ENCODE assay signal across 23 cellular contexts in the genomic region with DNA sequence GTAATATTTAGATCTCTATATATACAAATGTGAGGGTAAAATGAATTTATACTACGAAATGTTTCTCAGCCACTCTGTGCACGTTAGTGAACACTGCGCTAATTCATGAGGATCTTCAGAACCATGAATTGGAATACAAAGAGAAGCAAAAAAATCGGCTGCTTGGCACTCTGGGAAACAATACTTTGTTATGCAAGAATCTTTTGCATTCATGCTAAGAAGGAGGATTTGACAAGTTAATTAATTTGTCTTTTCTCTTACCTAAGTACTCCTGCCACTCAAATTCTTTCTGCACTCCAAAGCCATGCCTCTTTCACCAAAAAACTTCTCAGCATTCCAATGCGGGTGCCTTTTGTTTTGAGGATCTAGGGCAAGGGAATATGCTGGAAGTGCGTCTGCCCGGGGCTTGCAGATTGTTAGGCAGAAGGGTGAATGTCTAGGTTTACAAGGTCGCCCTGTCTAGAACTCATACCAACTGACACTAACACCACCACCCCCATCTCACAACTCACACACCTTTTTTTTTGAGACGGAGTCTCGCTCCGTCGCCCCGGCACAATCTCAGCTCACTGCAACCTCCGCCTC. TPM values are rescaled to one million over a fixed set of nuclear protein-coding genes. Genes with fewer than 3 reads are reported as not detected.
DNase-seq lines count a peak whose midpoint lies in the region; ATAC-seq and TF ChIP-seq lines count a peak whose summit lies in the region.
"Had no signal": no experiment of that assay in that cellular context is flagged by ENCODE, and none has a peak within 500 bp of the region (broad histone marks: within the 10 kb centered on the region; RNA-seq: fewer than 3 reads in every experiment).

No MANE protein-coding gene starts in this region.

- no peaks in the 10 kb centered on the region for H3K27me3 ChIP-seq in GM23338 (ENCODE audit: insufficient read depth)
- H3K27me3 ChIP-seq in mesenchymal stem cell (ENCODE audit: control insufficient read depth in 1 of 2, insufficient read depth in 1 of 2, low read length in 2 of 2) = no peaks in the 10 kb centered on the region
- no peaks in the 10 kb centered on the region for H3K27me3 ChIP-seq in prostate gland (replicated peaks; ENCODE audit: insufficient read depth)
- H3K27me3 ChIP-seq: BLaER1 treated with 17β-estradiol and CSF1 and Interleukin-3, amounts not matched to agents 10 nM and 100 nM had no signal

- H3K14ac ChIP-seq in mesenchymal stem cell (ENCODE audit: low read length in 2 of 2) = no peak overlapping the region

- H2AK5ac ChIP-seq in mesenchymal stem cell (ENCODE audit: low read length, severe bottlenecking) = no peak overlapping the region

- H3K23ac ChIP-seq in mesenchymal stem cell (ENCODE audit: low read length in 2 of 2) = no peak overlapping the region

- H3K79me2 ChIP-seq in GM23338 (replicated peaks; ENCODE audit: insufficient read depth) = no peaks in the 10 kb centered on the region

- H3K4ac ChIP-seq in mesenchymal stem cell (ENCODE audit: low read depth in 1 of 2, low read length in 2 of 2) = no peak overlapping the region

- peaks cover 3% of the 10 kb centered on the region for H3K27me3 Mint-ChIP-seq in GM23338 (ENCODE audit: insufficient read depth, low read depth, poor library complexity)
- H3K27me3 Mint-ChIP-seq: CD4-positive, alpha-beta memory T cell had no signal

- H3K27ac Mint-ChIP-seq in GM23338 = peak overlapping the region; percentile 48; the same call in 1 of the 2 replicates
- H3K27ac Mint-ChIP-seq: CD4-positive, alpha-beta memory T cell had no signal

- H3K4me2 ChIP-seq in GM23338 = no peak overlapping the region
- H3K4me2 ChIP-seq in mesenchymal stem cell (ENCODE audit: low read length, poor library complexity, severe bottlenecking) = no peak overlapping the region
- H3K4me2 ChIP-seq: BLaER1 treated with 17β-estradiol and CSF1 and Interleukin-3, amounts not matched to agents 10 nM and 100 nM had no signal

- H3K36me3 ChIP-seq in GM23338 (ENCODE audit: insufficient read depth) (no peaks in the 10 kb centered on the region), mesenchymal stem cell (ENCODE audit: control insufficient read depth in 1 of 2, insufficient read depth in 2 of 2, low read depth in 1 of 2, low read length in 2 of 2) (no peaks in the 10 kb centered on the region), prostate gland (no peaks in the 10 kb centered on the region)
- H3K36me3 ChIP-seq: BLaER1 treated with 17β-estradiol and CSF1 and Interleukin-3, amounts not matched to agents 10 nM and 100 nM had no signal

- H3K9ac ChIP-seq in mesenchymal stem cell (ENCODE audit: low read length) = no peak overlapping the region
- H3K9ac ChIP-seq: BLaER1 treated with 17β-estradiol and CSF1 and Interleukin-3, amounts not matched to agents 10 nM and 100 nM had no signal

- H3K27ac ChIP-seq in GM23338 (ENCODE audit: low read depth) (no peak overlapping the region), mesenchymal stem cell (ENCODE audit: low read length, poor library complexity, severe bottlenecking) (no peak overlapping the region), prostate gland (no peak overlapping the region)
- H3K27ac ChIP-seq: BLaER1 treated with 17β-estradiol and CSF1 and Interleukin-3, amounts not matched to agents 10 nM and 100 nM had no signal

- H3F3A ChIP-seq in GM23338 (replicated peaks; ENCODE audit: low read depth) = no peaks in the 10 kb centered on the region

- H3K9me3 ChIP-seq in mesenchymal stem cell (ENCODE audit: control insufficient read depth, low read length) (no peaks in the 10 kb centered on the region), prostate gland (no peaks in the 10 kb centered on the region)
- H3K9me3 ChIP-seq: BLaER1 treated with 17β-estradiol and CSF1 and Interleukin-3, amounts not matched to agents 10 nM and 100 nM; Caco-2 had no signal

- DNase-seq in GM23338 (ENCODE audit: low spot score) (peak; percentile 55), astrocyte of the hippocampus (ENCODE audit: low read depth, low spot score) (peak; percentile 42), mesenchymal stem cell (no peak), putamen (ENCODE audit: low spot score) (peak; percentile 70), prostate gland (ENCODE audit: low spot score) (no peak), NCI-H128 (lab: John Stamatoyannopoulos, UW; ENCODE audit: unreplicated experiment) (no peak)
- DNase-seq in activated CD4-positive, alpha-beta T cell treated with anti-CD3 and anti-CD28 coated beads for 4 hours = no peak
- DNase-seq: 8988T; Caco-2; CD4-positive, alpha-beta memory T cell; DND-41; IMR-90; NCI-H1105; NCI-H2029 treated with DMSO at 0.1 percent for 48 hours; NCI-H345; NCI-H524 treated with DMSO at 0.1 percent for 48 hours; NCI-H82; OCI-M1 had no signal

- no peaks in the 10 kb centered on the region for H3K36me3 Mint-ChIP-seq in GM23338 (ENCODE audit: low read depth)
- H3K36me3 Mint-ChIP-seq: CD4-positive, alpha-beta memory T cell had no signal

- no peak overlapping the region for H3K18ac ChIP-seq in mesenchymal stem cell (ENCODE audit: low read depth in 1 of 2, low read length in 2 of 2)

- no peak for TF ChIP-seq POLR2A in prostate gland (IDR thresholded peaks at IDR 0.05)

- H4K8ac ChIP-seq in mesenchymal stem cell (ENCODE audit: low read length) = peak overlapping the region; percentile 23

- H3K4me1 ChIP-seq in GM23338 (ENCODE audit: insufficient read depth) = peaks cover 10% of the 10 kb centered on the region; the same call in 1 of the 2 replicates
- no peaks in the 10 kb centered on the region for H3K4me1 ChIP-seq in mesenchymal stem cell (ENCODE audit: control insufficient read depth, insufficient read depth, low read depth, low read length)
- H3K4me1 ChIP-seq in prostate gland (replicated peaks) = no peaks in the 10 kb centered on the region
- H3K4me1 ChIP-seq: Caco-2 had no signal

- H2BK5ac ChIP-seq in mesenchymal stem cell (ENCODE audit: low read depth, low read length, poor library complexity, severe bottlenecking) = no peak overlapping the region

- no peak overlapping the region for H2BK120ac ChIP-seq in mesenchymal stem cell (ENCODE audit: low read depth, low read length)

- 94% methylated on average over 13 of the region's 14 CpGs for WGBS in mesenchymal stem cell
- WGBS in prostate gland = 94% methylated on average over 14 of the region's 14 CpGs

- no peak overlapping the region for H4K91ac ChIP-seq in mesenchymal stem cell (ENCODE audit: low read length)

- H3K4me1 Mint-ChIP-seq in GM23338 = peaks cover 8% of the 10 kb centered on the region

- H2BK15ac ChIP-seq in mesenchymal stem cell (ENCODE audit: low read depth, poor library complexity, severe bottlenecking) = no peak overlapping the region

- H3K4me3 Mint-ChIP-seq in GM23338 = no peak overlapping the region
- H3K4me3 Mint-ChIP-seq: CD4-positive, alpha-beta memory T cell had no signal

- H4K20me1 ChIP-seq in GM23338 (replicated peaks; ENCODE audit: insufficient read depth) = no peaks in the 10 kb centered on the region
- H4K20me1 ChIP-seq: BLaER1 treated with 17β-estradiol and CSF1 and Interleukin-3, amounts not matched to agents 10 nM and 100 nM had no signal

- no peaks in the 10 kb centered on the region for H3K9me3 Mint-ChIP-seq in GM23338
- H3K9me3 Mint-ChIP-seq: CD4-positive, alpha-beta memory T cell had no signal

- H2AFZ ChIP-seq in GM23338 (peak overlapping the region; percentile 6; the same call in 1 of the 2 replicates), mesenchymal stem cell (ENCODE audit: low read depth, low read length) (no peak overlapping the region)

- H3K79me1 ChIP-seq in mesenchymal stem cell (replicated peaks; ENCODE audit: low read length, poor library complexity, severe bottlenecking) = no peaks in the 10 kb centered on the region

- intact Hi-C loops in prostate gland (cut with DNase I) = no loop called here

- TF ChIP-seq CTCF in GM23338 (conservative IDR thresholded peaks at IDR 0.05; ENCODE audit: low read depth in 2 of 2) = no peak
- no peak for TF ChIP-seq CTCF in prostate gland (IDR thresholded peaks at IDR 0.05)

- no peaks in the 10 kb centered on the region for H3K9me2 ChIP-seq in GM23338 (ENCODE audit: insufficient read depth)

- no peak overlapping the region for H2BK12ac ChIP-seq in mesenchymal stem cell (ENCODE audit: low read length in 2 of 2)

- peak; percentile 82 for ATAC-seq in GM23338
- ATAC-seq: HCT116, Right ventricle myocardium inferior had no signal

- H3K4me3 ChIP-seq in GM23338 = no peak overlapping the region
- H3K4me3 ChIP-seq in mesenchymal stem cell (ENCODE audit: insufficient read depth in 1 of 2, low read depth in 1 of 2, low read length in 2 of 2) = no peak overlapping the region
- H3K4me3 ChIP-seq in prostate gland = no peak overlapping the region
- H3K4me3 ChIP-seq: BLaER1 treated with 17β-estradiol and CSF1 and Interleukin-3, amounts not matched to agents 10 nM and 100 nM had no signal

TF ChIP-seq in GM23338, 12 proteins besides CTCF, POLR2A, EP300 and RAD21 (continues in another document):
- TF ChIP-seq EZH2phosphoT487 (IDR thresholded peaks at IDR 0.05; ENCODE audit: unreplicated experiment) (no peak), STAT1 (IDR thresholded peaks at IDR 0.05; ENCODE audit: unreplicated experiment) (no peak), NANOG (IDR thresholded peaks at IDR 0.05; ENCODE audit: borderline replicate concordance) (no peak), ZNF331 (CRISPR knock-in tag; IDR thresholded peaks at IDR 0.05; ENCODE audit: low read depth) (no peak), JUNB (IDR thresholded peaks at IDR 0.05; ENCODE audit: unreplicated experiment) (no peak)

RNA-seq across cellular contexts. Expression of gene KAT2B, which starts 11.3 kb away (rescaled TPM):
- 1.7 and 4.4 TPM in 2 replicates for total RNA-seq in GM23338 (2014; rRNA removed; shearing (Covaris generic))
- 1.3 and 1.7 TPM in 2 replicates for polyA plus RNA-seq in GM23338 (2016; fragmentation: Nextera tagmentation; extraction: Ambion mirVana)
- 6.0 TPM for polyA plus RNA-seq in mesenchymal stem cell (2013, experiment 1 of 2)
- 5.4 TPM for polyA plus RNA-seq in mesenchymal stem cell (2013, experiment 2 of 2)
- 10 to 100 TPM; 16.4 to 31.7 TPM for total RNA-seq in prostate gland

RNA-seq across cellular contexts. Expression of gene PP2D1, which starts 16.9 kb away (rescaled TPM):
- total RNA-seq in GM23338 (2014; rRNA removed; shearing (Covaris generic)) = not detected in 2 replicates
- 0.40 and 0.42 TPM in 2 replicates for polyA plus RNA-seq in GM23338 (2016; fragmentation: Nextera tagmentation; extraction: Ambion mirVana)
- polyA plus RNA-seq in mesenchymal stem cell (2013, experiment 1 of 2) = not detected
- not detected for polyA plus RNA-seq in mesenchymal stem cell (2013, experiment 2 of 2)
- total RNA-seq in prostate gland = under 1 TPM in 1 of 2 donors, not detected in 1; 0.97 TPM
- total RNA-seq: Caco-2; CD4-positive, alpha-beta memory T cell; G401; IMR-90; Right ventricle myocardium inferior; SK-MEL-5 had no signal
- polyA plus RNA-seq: IMR-90 had no signal

Comparison
In these comparisons a context has a peak if more than half of its experiments do, and no peak if none do; other contexts are left out.
1. DNase-seq: peak in GM23338 (single experiment), astrocyte of the hippocampus (single experiment) and putamen (single experiment); none in mesenchymal stem cell (single experiment), prostate gland (single experiment), activated CD4-positive, alpha-beta T cell treated with anti-CD3 and anti-CD28 coated beads for 4 hours (0 of 2) and NCI-H128 (single experiment).